1 cellular context compared by ENCODE assay signal in the genomic region with DNA sequence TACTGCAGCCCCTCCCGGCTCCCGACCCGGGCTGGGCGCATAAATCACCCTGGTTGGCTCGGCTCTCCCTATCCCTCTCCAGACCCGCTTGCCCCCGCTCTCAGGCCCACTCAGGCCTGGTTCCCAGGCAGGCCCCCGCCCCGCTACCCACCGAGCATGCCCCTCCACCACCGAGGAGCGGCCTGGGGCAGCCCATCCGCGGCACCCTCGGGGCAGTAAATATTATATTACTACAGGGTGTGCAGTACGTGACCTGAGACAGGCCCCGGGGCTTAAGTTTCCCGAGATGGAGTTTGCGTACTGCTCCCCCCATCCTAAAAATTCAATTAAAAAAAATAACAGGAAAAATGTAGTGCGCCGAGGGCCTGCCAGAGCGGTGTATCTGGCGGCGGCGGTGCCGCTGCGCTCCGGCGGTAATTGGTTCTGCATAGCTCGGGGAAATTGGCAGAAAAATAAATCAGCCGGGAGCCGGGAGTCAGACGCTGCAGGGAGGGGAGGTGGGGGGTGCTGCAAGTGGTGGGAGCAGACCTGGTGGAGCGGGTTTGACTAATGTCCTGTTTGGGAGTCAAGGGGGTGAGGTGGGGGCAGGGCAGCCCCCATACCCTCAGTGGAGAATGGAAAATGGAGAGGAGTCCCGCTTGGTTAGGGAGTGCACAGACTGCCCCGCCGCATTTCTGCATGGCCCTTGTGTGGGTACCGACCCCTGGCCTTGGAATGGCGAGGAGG.
TF ChIP-seq lines count a peak whose summit lies in the region.

No MANE protein-coding gene starts in this region.

TF ChIP-seq in H1, 55 proteins besides CTCF, POLR2A, EP300 and RAD21 (continued from another document):
- TF ChIP-seq CHD7 (IDR thresholded peaks at IDR 0.05; ENCODE audit: insufficient replicate concordance, low read length) (no peak), TAF1 (IDR thresholded peaks at IDR 0.05; ENCODE audit: low read depth, low read length) (no peak), HDAC2 (IDR thresholded peaks at IDR 0.05; ENCODE audit: borderline replicate concordance in 1 of 2, low read depth in 2 of 2, low read length in 2 of 2) (no peak), JUND (IDR thresholded peaks at IDR 0.05; ENCODE audit: low read length) (no peak), RNF2 (IDR thresholded peaks at IDR 0.05; ENCODE audit: borderline replicate concordance, low read depth, low read length, missing control alignments, poor library complexity, severe bottlenecking) (no peak), KDM5A (IDR thresholded peaks at IDR 0.05; ENCODE audit: low read length) (no peak)
- TF ChIP-seq, protein P1, sequence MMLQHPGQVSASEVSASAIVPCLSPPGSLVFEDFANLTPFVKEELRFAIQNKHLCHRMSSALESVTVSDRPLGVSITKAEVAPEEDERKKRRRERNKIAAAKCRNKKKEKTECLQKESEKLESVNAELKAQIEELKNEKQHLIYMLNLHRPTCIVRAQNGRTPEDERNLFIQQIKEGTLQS (IDR thresholded peaks at IDR 0.05; ENCODE audit: insufficient read depth, low read depth, low read length), result no peak
